Comparison of ENCODE assay signal across 28 cellular contexts in genomic region chr5:88238732-88239131, GRCh38. TPM values are rescaled to one million over a fixed set of nuclear protein-coding genes. Genes with fewer than 3 reads are reported as not detected.
A peak's percentile ranks its signal among the peaks of the same experiment; 100 is the strongest.
DNase-seq lines count a peak whose midpoint lies in the region; ATAC-seq, FAIRE-seq and TF ChIP-seq lines count a peak whose summit lies in the region.
"Had no signal": no experiment of that assay in that cellular context is flagged by ENCODE, and none has a peak within 500 bp of the region (broad histone marks: within the 10 kb centered on the region; RNA-seq: fewer than 3 reads in every experiment).

No MANE protein-coding gene starts in this region.

- H2BK12ac ChIP-seq in H1 (ENCODE audit: low read depth, low read length): no peak overlapping the region

- intact Hi-C loops in mammary epithelial cell (cut with micrococcal nuclease): no loop called here

- 83% methylated on average over 4 of the region's 4 CpGs; no CpG with 5 or more reads in 1 of the 2 experiments for WGBS in H1 (ENCODE audit: extremely low coverage in 1 of 2, insufficient coverage in 1 of 2, insufficient read length in 1 of 2, insufficient replicate concordance in 2 of 2, low coverage in 1 of 2, low lambda C conversion rate in 2 of 2, missing lambda C conversion rate in 1 of 2), 2 experiments
- 85% methylated on average over 4 of the region's 4 CpGs for WGBS in mammary epithelial cell (ENCODE audit: low coverage, missing lambda C conversion rate)

- no peak overlapping the region for H2BK5ac ChIP-seq in H1 (ENCODE audit: low read depth, low read length)

- no peak overlapping the region for H3K4me2 ChIP-seq in H1 (ENCODE audit: insufficient read depth in 1 of 2, low read depth in 2 of 2, low read length in 2 of 2)
- no peak overlapping the region for H3K4me2 ChIP-seq in mammary epithelial cell (ENCODE audit: insufficient read depth, low read depth, low read length)
- H3K4me2 ChIP-seq: BLaER1 had no signal

- dilution Hi-C loops in mammary epithelial cell (cut with HindIII; ENCODE audit: low sequenced_read_pairs): no loop called here

- DNase-seq in D721Med (ENCODE audit: insufficient read length, low spot score) (no peak), GM19239 (ENCODE audit: insufficient read length, low spot score) (no peak), H1 (ENCODE audit: low read depth in 1 of 2, low spot score in 2 of 2) (no peak), hepatic stellate cell (ENCODE audit: low spot score) (no peak), mammary epithelial cell (no peak), NCI-H524 (lab: John Stamatoyannopoulos, UW) (no peak)
- DNase-seq: ACHN; CD4-positive, alpha-beta T cell; COR-L47; DMS 273 treated with DMSO at 0.1 percent for 48 hours; DMS79 treated with DMSO at 0.1 percent for 48 hours; GM23248; HCEC 1CT; Karpas-422; NCI-H1694; NCI-H2081 treated with DMSO at 0.1 percent for 48 hours; NCI-H2171 treated with DMSO at 0.1 percent for 48 hours; NCI-H446; NCI-H69; SHP77 treated with DMSO at 0.1 percent for 48 hours; SW 1271; T-helper 17 cell had no signal

- H3K4me3 ChIP-seq in H1 (ENCODE audit: extremely low read depth in 1 of 4, insufficient read depth in 2 of 4, low read depth in 3 of 4, low read length in 4 of 4): no peak overlapping the region
- no peak overlapping the region for H3K4me3 ChIP-seq in mammary epithelial cell (replicated peaks in 1 of 3; ENCODE audit: insufficient read depth in 1 of 3, low read depth in 2 of 3, low read length in 3 of 3)
- H3K4me3 ChIP-seq: BLaER1, GM23248, SK-N-MC had no signal

- FAIRE-seq in D721Med (lab: Jason Lieb, UNC): peak; percentile 48
- FAIRE-seq in GM19239 (lab: Jason Lieb, UNC): peak; percentile 52
- FAIRE-seq in H1 (lab: Jason Lieb, UNC): peak; percentile 42

- no peak for TF ChIP-seq CTCF in D721Med (IDR thresholded peaks at IDR 0.05; ENCODE audit: insufficient read depth, missing control alignments)
- TF ChIP-seq CTCF in H1 (IDR thresholded peaks at IDR 0.05; ENCODE audit: control extremely low read depth in 1 of 3, insufficient read depth in 1 of 3, low read depth in 1 of 3, low read length in 3 of 3): no peak
- no peak for TF ChIP-seq CTCF in mammary epithelial cell (conservative IDR thresholded peaks at IDR 0.05 in 1 of 2, IDR thresholded peaks at IDR 0.05 in 1 of 2; ENCODE audit: extremely low read depth in 1 of 2, insufficient read depth in 1 of 2, low read depth in 1 of 2, low read length in 2 of 2)

- no peak for TF ChIP-seq POLR2A in H1 (IDR thresholded peaks at IDR 0.05; ENCODE audit: control extremely low read depth in 1 of 2, low read depth in 2 of 2, low read length in 2 of 2)

- H3K14ac ChIP-seq in H1 (ENCODE audit: insufficient read length): no peak overlapping the region

- H4K91ac ChIP-seq in H1 (replicated peaks; ENCODE audit: insufficient read length, low read length): no peak overlapping the region

- no peak overlapping the region for H3K56ac ChIP-seq in H1 (replicated peaks; ENCODE audit: insufficient read length, low read depth, low read length)

- no peak overlapping the region for H2AFZ ChIP-seq in H1 (ENCODE audit: low read length)
- no peak overlapping the region for H2AFZ ChIP-seq in mammary epithelial cell (ENCODE audit: low read depth, low read length)
- H2AFZ ChIP-seq: GM23248 had no signal

- no peaks in the 10 kb centered on the region for H3K23me2 ChIP-seq in H1 (ENCODE audit: low read depth, low read length)

- no peak overlapping the region for H2AK5ac ChIP-seq in H1 (ENCODE audit: low read depth, low read length)

- H3K27me3 ChIP-seq in H1 (replicated peaks in 1 of 4; ENCODE audit: control insufficient read depth in 3 of 4, extremely low read depth in 1 of 4, insufficient read depth in 3 of 4, low read length in 3 of 4): no peaks in the 10 kb centered on the region
- no peaks in the 10 kb centered on the region for H3K27me3 ChIP-seq in mammary epithelial cell (ENCODE audit: insufficient read depth, low read length)
- H3K27me3 ChIP-seq: BLaER1 had no signal

- in situ Hi-C loops in mammary epithelial cell (cut with MboI; ENCODE audit: low sequenced_read_pairs in 2 of 2): no loop called here

- no peak overlapping the region for H2BK15ac ChIP-seq in H1 (ENCODE audit: low read length)

- 0 out of 2 replicates have a peak, but pooled peaks cover 2% of the 10 kb centered on the region for H3K79me1 ChIP-seq in H1 (ENCODE audit: low read depth, low read length)

- no peak overlapping the region for H3K27ac ChIP-seq in H1 (ENCODE audit: low read depth, low read length)
- no peak overlapping the region for H3K27ac ChIP-seq in mammary epithelial cell (ENCODE audit: insufficient read depth, low read depth, low read length)
- H3K27ac ChIP-seq: 22Rv1, BLaER1, GM23248, RWPE1, SK-N-MC had no signal

- CTCF ChIA-PET in H1 (lab: Charles Lee; ENCODE audit: partially characterized antibody): no interaction called here
- CTCF ChIA-PET in mammary epithelial cell (lab: Charles Lee; ENCODE audit: low non-redundant PET): no interaction called here

- H3K36me3 ChIP-seq in H1 (ENCODE audit: control insufficient read depth in 2 of 4, insufficient read depth in 4 of 4, low read length in 3 of 4) (peaks cover 0 to 5% (median 0%) of the 10 kb centered on the region in 4 experiments; a peak in 1 of 8 replicates), mammary epithelial cell (ENCODE audit: insufficient read depth, low read length) (no peaks in the 10 kb centered on the region)

- TF ChIP-seq EP300 in H1 (IDR thresholded peaks at IDR 0.05; ENCODE audit: borderline replicate concordance in 1 of 2, low read depth in 2 of 2, low read length in 2 of 2): no peak

- H3K18ac ChIP-seq in H1 (ENCODE audit: extremely low read depth, low read length): no peak overlapping the region

- H2BK20ac ChIP-seq in H1 (ENCODE audit: low read length): no peak overlapping the region

- H3K79me2 ChIP-seq in H1 (ENCODE audit: control insufficient read depth in 1 of 2, insufficient read depth in 2 of 2, low read length in 2 of 2) (peaks cover 0 to 35% of the 10 kb centered on the region in 2 experiments; a peak in 2 of 4 replicates), mammary epithelial cell (ENCODE audit: insufficient read depth, low read length) (peaks cover 47% of the 10 kb centered on the region)

- no peak overlapping the region for H2BK120ac ChIP-seq in H1 (replicated peaks; ENCODE audit: low read depth, low read length)

- ATAC-seq in HG02938 (IDR thresholded peaks at IDR 0.05; ENCODE audit: unreplicated experiment): peak; percentile 50
- no peak for ATAC-seq in GM19463 (IDR thresholded peaks at IDR 0.05; ENCODE audit: unreplicated experiment)
- ATAC-seq: T-helper 17 cell had no signal

- H4K8ac ChIP-seq in H1 (ENCODE audit: extremely low read depth, insufficient read depth, low read length): no peak overlapping the region

- no peak overlapping the region for H3K4ac ChIP-seq in H1 (replicated peaks; ENCODE audit: insufficient read length, low read depth, low read length)

- H4K5ac ChIP-seq in H1 (ENCODE audit: insufficient read length, low read depth, low read length): no peak overlapping the region

- H3K9me3 ChIP-seq in H1 (ENCODE audit: insufficient read depth in 2 of 2, low read depth in 1 of 2, low read length in 1 of 2): no peaks in the 10 kb centered on the region
- H3K9me3 ChIP-seq in mammary epithelial cell (replicated peaks; ENCODE audit: insufficient read depth, low read length): no peaks in the 10 kb centered on the region
- H3K9me3 ChIP-seq: BLaER1 had no signal

- no peak overlapping the region for H3K23ac ChIP-seq in H1 (ENCODE audit: insufficient read length)

- H3K9ac ChIP-seq in H1 (replicated peaks in 1 of 4; ENCODE audit: extremely low read depth in 1 of 4, low read depth in 3 of 4, low read length in 3 of 4): no peak overlapping the region
- no peak overlapping the region for H3K9ac ChIP-seq in mammary epithelial cell (ENCODE audit: insufficient read depth, low read length)
- H3K9ac ChIP-seq: BLaER1, GM23248 had no signal

- POLR2A ChIA-PET in H1 (lab: Charles Lee; ENCODE audit: partially characterized antibody): interaction anchor here (1.2 kb wide), 1 partner anchor 7 kb away, joined by 3 read pairs; no protein-coding TSS in a partner anchor

- H3K4me1 ChIP-seq in H1 (replicated peaks in 1 of 4; ENCODE audit: control insufficient read depth in 3 of 4, insufficient read depth in 4 of 4, low read length in 3 of 4): peaks cover 0 to 19% (median 9%) of the 10 kb centered on the region in 4 experiments; a peak in 5 of 7 replicates
- peaks cover 6% of the 10 kb centered on the region for H3K4me1 ChIP-seq in mammary epithelial cell (ENCODE audit: insufficient read depth, low read length)
- H3K4me1 ChIP-seq: BLaER1 had no signal

- TF ChIP-seq RAD21 in H1 (IDR thresholded peaks at IDR 0.05 in 1 of 2, conservative IDR thresholded peaks at IDR 0.05 in 1 of 2; ENCODE audit: low read depth in 2 of 2, low read length in 2 of 2): no peak

- H4K20me1 ChIP-seq in H1 (replicated peaks in 1 of 2; ENCODE audit: control insufficient read depth in 1 of 2, insufficient read depth in 2 of 2, low read length in 2 of 2) (peaks cover 0 to 3% of the 10 kb centered on the region in 2 experiments), mammary epithelial cell (ENCODE audit: insufficient read depth, low read length) (no peaks in the 10 kb centered on the region)

- no TSS peak for BruUV-seq in mammary epithelial cell (replicated peaks; lab: Mats Ljungman, UMichigan)

TF ChIP-seq in H1, 55 proteins besides CTCF, POLR2A, EP300 and RAD21 (continues in another document):
- TF ChIP-seq CHD2 (IDR thresholded peaks at IDR 0.05; ENCODE audit: low read length) (no peak), POU5F1 (IDR thresholded peaks at IDR 0.05; ENCODE audit: low read depth, low read length) (no peak), CEBPB (IDR thresholded peaks at IDR 0.05; ENCODE audit: low read depth, low read length) (no peak), EGR1 (IDR thresholded peaks at IDR 0.05; ENCODE audit: borderline replicate concordance, low read depth, low read length) (no peak), ATF3 (IDR thresholded peaks at IDR 0.05; ENCODE audit: insufficient read depth, low read depth, low read length) (no peak), NRF1 (IDR thresholded peaks at IDR 0.05; ENCODE audit: low read depth, low read length) (no peak)

RNA-seq across cellular contexts. Expression of gene TMEM161B, which starts 29.9 kb away (rescaled TPM):
- 13.6 and 13.8 TPM in 2 replicates for total RNA-seq in H1 (2021; fragmentation: NEBNext Ultra II Directional; extraction: Animal tissue kit (Norgen Biotek cat#: 25700))
- 4.1 and 7.4 TPM in 2 replicates for polyA plus RNA-seq in H1 (2011; rRNA removed)
- 8.8 TPM for polyA plus RNA-seq in H1 (2011; cell fraction: cytosol; rRNA removed)
- 6.0 TPM for polyA plus RNA-seq in H1 (2011; cell fraction: nucleus; rRNA removed)
- 6.6 to 9.5 TPM (median 7.5 TPM) in 4 replicates for polyA plus RNA-seq in H1 (2012, experiment 1 of 2)
- polyA plus RNA-seq in H1 (2012, experiment 2 of 2): 0.60 TPM
- polyA plus RNA-seq in H1 (2013, experiment 1 of 2): 17.8 TPM
- 18.4 TPM for polyA plus RNA-seq in H1 (2013, experiment 2 of 2)
- polyA minus RNA-seq in H1 (2011; rRNA and poly(A)+ RNA removed): 19.5 and 20.3 TPM in 2 replicates
- polyA minus RNA-seq in H1 (2011; cell fraction: cytosol; rRNA and poly(A)+ RNA removed): 7.8 TPM
- polyA minus RNA-seq in H1 (2011; cell fraction: nucleus; rRNA and poly(A)+ RNA removed): 52.6 TPM
- 10 to 100 TPM; 14.4 to 14.8 TPM for total RNA-seq in mammary epithelial cell
- polyA plus RNA-seq in mammary epithelial cell: 5.8 TPM
- 17.5 TPM for polyA minus RNA-seq in mammary epithelial cell
